ENCODE assay signal across 9 cellular contexts in genomic region chr6:5259428-5259827, GRCh38. TPM values are rescaled to one million over a fixed set of nuclear protein-coding genes. Genes with fewer than 3 reads are reported as not detected.
DNase-seq lines count a peak whose midpoint lies in the region; ATAC-seq, FAIRE-seq and TF ChIP-seq lines count a peak whose summit lies in the region.
"Had no signal": no experiment of that assay in that cellular context is flagged by ENCODE, and none has a peak within 500 bp of the region (broad histone marks: within the 10 kb centered on the region; RNA-seq: fewer than 3 reads in every experiment).

No MANE protein-coding gene starts in this region.

- no peak for ATAC-seq in GM21515 (IDR thresholded peaks at IDR 0.05; ENCODE audit: unreplicated experiment)

- H2BK12ac ChIP-seq in H1 (ENCODE audit: low read depth, low read length) = no peak overlapping the region

- no peak overlapping the region for H3K4ac ChIP-seq in H1 (replicated peaks; ENCODE audit: insufficient read length, low read depth, low read length)

- H3K79me1 ChIP-seq in H1 (ENCODE audit: low read depth, low read length) = peaks cover 6% of the 10 kb centered on the region; the same call in 1 of the 2 replicates

- H2AK5ac ChIP-seq in H1 (ENCODE audit: low read depth, low read length) = no peak overlapping the region

- no peaks in the 10 kb centered on the region for H3K9me3 Mint-ChIP-seq in Caco-2 (ENCODE audit: unreplicated experiment)

- H2BK120ac ChIP-seq in H1 (replicated peaks; ENCODE audit: low read depth, low read length) = no peak overlapping the region

- no peaks in the 10 kb centered on the region for H3K27me3 Mint-ChIP-seq in Caco-2 (ENCODE audit: insufficient read depth, unreplicated experiment)

- H3K27ac ChIP-seq in MM.1S (ENCODE audit: low read length) (peak overlapping the region; percentile 92; the same call in 1 of the 2 replicates), H1 (ENCODE audit: low read depth, low read length) (no peak overlapping the region), osteoblast (ENCODE audit: low read depth, low read length) (peak overlapping the region; percentile 97), small intestine (ENCODE audit: low read depth in 1 of 2, low read length in 1 of 2) (no peak overlapping the region)

- H4K20me1 ChIP-seq in MM.1S (ENCODE audit: insufficient read depth, low read length) (no peaks in the 10 kb centered on the region), H1 (replicated peaks in 1 of 2; ENCODE audit: control insufficient read depth in 1 of 2, insufficient read depth in 2 of 2, low read length in 2 of 2) (peaks cover 0 to 5% of the 10 kb centered on the region in 2 experiments), osteoblast (ENCODE audit: insufficient read depth, low read length) (no peaks in the 10 kb centered on the region)

- H4K8ac ChIP-seq in H1 (ENCODE audit: extremely low read depth, insufficient read depth, low read length) = no peak overlapping the region

- TF ChIP-seq RAD21 in H1 (IDR thresholded peaks at IDR 0.05 in 1 of 2, conservative IDR thresholded peaks at IDR 0.05 in 1 of 2; ENCODE audit: low read depth in 2 of 2, low read length in 2 of 2) = no peak

- H3K4me2 ChIP-seq in MM.1S (ENCODE audit: low read depth, low read length) (peak overlapping the region; percentile 84), H1 (ENCODE audit: insufficient read depth in 1 of 2, low read depth in 2 of 2, low read length in 2 of 2) (peak overlapping the region; percentile 84 to 91), osteoblast (ENCODE audit: insufficient read depth, low read length) (peak overlapping the region; percentile 99)

- 77% methylated on average over 3 of the region's 3 CpGs; no CpG with 5 or more reads in 1 of the 2 experiments for WGBS in H1 (ENCODE audit: extremely low coverage in 1 of 2, insufficient coverage in 1 of 2, insufficient read length in 1 of 2, insufficient replicate concordance in 2 of 2, low coverage in 1 of 2, low lambda C conversion rate in 2 of 2, missing lambda C conversion rate in 1 of 2), 2 experiments
- 67 to 80% (median 72%) methylated on average over 3 of the region's 3 CpGs for WGBS in small intestine, 3 donors

- no peak overlapping the region for H2AFZ ChIP-seq in MM.1S (ENCODE audit: low read length)
- no peak overlapping the region for H2AFZ ChIP-seq in H1 (ENCODE audit: low read length)
- H2AFZ ChIP-seq in osteoblast (ENCODE audit: low read length) = peak overlapping the region; percentile 92

- H3K79me2 ChIP-seq in MM.1S (ENCODE audit: low read length) (peaks cover 73% of the 10 kb centered on the region), H1 (ENCODE audit: control insufficient read depth in 1 of 2, insufficient read depth in 2 of 2, low read length in 2 of 2) (peaks cover 0 to 65% of the 10 kb centered on the region in 2 experiments; a peak in 2 of 4 replicates), osteoblast (ENCODE audit: insufficient read depth, low read length) (peaks cover 51% of the 10 kb centered on the region)

- FAIRE-seq in H1 (lab: Jason Lieb, UNC) (no peak), small intestine (lab: Jason Lieb, UNC) (no peak)

- H4K91ac ChIP-seq in H1 (replicated peaks; ENCODE audit: insufficient read length, low read length) = no peak overlapping the region

- CTCF ChIA-PET in Caco-2 (lab: Charles Lee) = no interaction called here
- CTCF ChIA-PET in H1 (lab: Charles Lee; ENCODE audit: partially characterized antibody) = no interaction called here

- H3K9me2 ChIP-seq in MM.1S (replicated peaks; ENCODE audit: insufficient read depth, low read length) = no peaks in the 10 kb centered on the region

- BruUV-seq in Caco-2 (replicated peaks; lab: Mats Ljungman, UMichigan) = TSS peak; percentile 39

- H2BK20ac ChIP-seq in H1 (ENCODE audit: low read length) = no peak overlapping the region

- peaks cover 5% of the 10 kb centered on the region; the same call in 1 of the 2 replicates for H3F3A ChIP-seq in MM.1S (ENCODE audit: insufficient read depth, low read length)

- H3K27me3 ChIP-seq in Caco-2 (replicated peaks; ENCODE audit: control insufficient read depth, insufficient read depth, low read length) = no peaks in the 10 kb centered on the region
- no peaks in the 10 kb centered on the region for H3K27me3 ChIP-seq in MM.1S (replicated peaks; ENCODE audit: insufficient read depth, low read length)
- no peaks in the 10 kb centered on the region for H3K27me3 ChIP-seq in H1 (replicated peaks in 1 of 4; ENCODE audit: control insufficient read depth in 3 of 4, extremely low read depth in 1 of 4, insufficient read depth in 3 of 4, low read length in 3 of 4)
- H3K27me3 ChIP-seq in osteoblast (ENCODE audit: insufficient read depth, low read length) = no peaks in the 10 kb centered on the region
- no peaks in the 10 kb centered on the region for H3K27me3 ChIP-seq in small intestine (ENCODE audit: control insufficient read depth in 2 of 2, insufficient read depth in 2 of 2, low read length in 2 of 2)

- intact Hi-C loops in Caco-2 (cut with micrococcal nuclease; ENCODE audit: unreplicated experiment) = no loop called here

- H3K9ac ChIP-seq in MM.1S (ENCODE audit: low read length) (peak overlapping the region; percentile 98; the same call in 1 of the 2 replicates), H1 (replicated peaks in 1 of 4; ENCODE audit: extremely low read depth in 1 of 4, low read depth in 3 of 4, low read length in 3 of 4) (peak overlapping the region in 1 of 4 experiments; percentile 41; a peak in 1 of 7 replicates)

- H3K4me3 Mint-ChIP-seq in Caco-2 (ENCODE audit: unreplicated experiment) = peak overlapping the region; percentile 91

- DNase-seq in Caco-2 (no peak), MM.1S (no peak), H1 (ENCODE audit: low read depth in 1 of 2, low spot score in 2 of 2) (no peak), osteoblast (ENCODE audit: insufficient read length, low spot score, missing footprints) (no peak), OCI-M2 (lab: John Stamatoyannopoulos, UW; ENCODE audit: unreplicated experiment) (no peak), NCI-H2227 treated with DMSO at 0.1 percent for 48 hours (lab: John Stamatoyannopoulos, UW) (no peak), small intestine (no peak)
- DNase-seq: NCI-H187 had no signal

- H2BK15ac ChIP-seq in H1 (ENCODE audit: low read length) = no peak overlapping the region

- no peak overlapping the region for H3K18ac ChIP-seq in H1 (ENCODE audit: extremely low read depth, low read length)

- H3K4me1 Mint-ChIP-seq in Caco-2 (ENCODE audit: low read depth, unreplicated experiment) = peaks cover 8% of the 10 kb centered on the region

- H3K27ac Mint-ChIP-seq in Caco-2 (ENCODE audit: unreplicated experiment) = peak overlapping the region; percentile 100

- POLR2A ChIA-PET in Caco-2 (lab: Charles Lee) (no interaction called here), H1 (lab: Charles Lee; ENCODE audit: partially characterized antibody) (interaction anchor here (0.6 to 2.6 kb wide), 14 partner anchors 8 to 148 kb away, joined by 3 to 13 read pairs (median 4); no protein-coding TSS in a partner anchor)

- H4K5ac ChIP-seq in H1 (ENCODE audit: insufficient read length, low read depth, low read length) = no peak overlapping the region

- TF ChIP-seq EP300 in H1 (IDR thresholded peaks at IDR 0.05; ENCODE audit: borderline replicate concordance in 1 of 2, low read depth in 2 of 2, low read length in 2 of 2) = no peak

- H3K36me3 ChIP-seq in Caco-2 (ENCODE audit: control insufficient read depth, insufficient read depth, low read length) (no peaks in the 10 kb centered on the region), MM.1S (replicated peaks; ENCODE audit: insufficient read depth, low read length) (no peaks in the 10 kb centered on the region; the same call in 1 of the 2 replicates), H1 (ENCODE audit: control insufficient read depth in 2 of 4, insufficient read depth in 4 of 4, low read length in 3 of 4) (peaks cover 0 to 9% (median 2%) of the 10 kb centered on the region in 4 experiments; a peak in 4 of 8 replicates), osteoblast (ENCODE audit: insufficient read depth, low read length) (no peaks in the 10 kb centered on the region), small intestine (ENCODE audit: control insufficient read depth in 2 of 2, insufficient read depth in 2 of 2, low read length in 2 of 2) (no peaks in the 10 kb centered on the region)

- no peak overlapping the region for H3K56ac ChIP-seq in H1 (replicated peaks; ENCODE audit: insufficient read length, low read depth, low read length)

- no peak overlapping the region for H3K23ac ChIP-seq in H1 (ENCODE audit: insufficient read length)

- H3K23me2 ChIP-seq in H1 (ENCODE audit: low read depth, low read length) = peaks cover 9% of the 10 kb centered on the region

- H3K14ac ChIP-seq in H1 (ENCODE audit: insufficient read length) = no peak overlapping the region

- H3K4me3 ChIP-seq in Caco-2 (ENCODE audit: low read depth, low read length) = peak overlapping the region; percentile 91
- H3K4me3 ChIP-seq in MM.1S (ENCODE audit: low read length) = peak overlapping the region; percentile 89
- H3K4me3 ChIP-seq in H1 (ENCODE audit: extremely low read depth in 1 of 4, insufficient read depth in 2 of 4, low read depth in 3 of 4, low read length in 4 of 4) = peak overlapping the region; percentile 73 to 92 (median 82); a peak in 7 of 8 replicates
- peak overlapping the region; percentile 84 for H3K4me3 ChIP-seq in osteoblast (ENCODE audit: insufficient read depth, low read length)
- no peak overlapping the region for H3K4me3 ChIP-seq in small intestine (ENCODE audit: low read depth in 1 of 2, low read length in 2 of 2)

- peaks cover 6% of the 10 kb centered on the region; the same call in 1 of the 2 replicates for H3K4me1 ChIP-seq in Caco-2
- H3K4me1 ChIP-seq in MM.1S (ENCODE audit: low read length) = peaks cover 14% of the 10 kb centered on the region
- peaks cover 0 to 1% (median 0%) of the 10 kb centered on the region in 4 experiments; a peak in 1 of 7 replicates for H3K4me1 ChIP-seq in H1 (replicated peaks in 1 of 4; ENCODE audit: control insufficient read depth in 3 of 4, insufficient read depth in 4 of 4, low read length in 3 of 4)
- H3K4me1 ChIP-seq in osteoblast (ENCODE audit: insufficient read depth, low read length) = peaks cover 15% of the 10 kb centered on the region
- H3K4me1 ChIP-seq in small intestine (ENCODE audit: control insufficient read depth in 2 of 2, insufficient read depth in 1 of 2, low read depth in 1 of 2, low read length in 1 of 2) = no peaks in the 10 kb centered on the region

- no peaks in the 10 kb centered on the region for H3K9me3 ChIP-seq in Caco-2
- no peaks in the 10 kb centered on the region for H3K9me3 ChIP-seq in MM.1S (replicated peaks; ENCODE audit: insufficient read depth, low read length)
- no peaks in the 10 kb centered on the region; a peak in 1 of 4 replicates for H3K9me3 ChIP-seq in H1 (ENCODE audit: insufficient read depth in 2 of 2, low read depth in 1 of 2, low read length in 1 of 2)
- no peaks in the 10 kb centered on the region for H3K9me3 ChIP-seq in osteoblast (ENCODE audit: low read depth, low read length)
- no peaks in the 10 kb centered on the region for H3K9me3 ChIP-seq in small intestine (ENCODE audit: control insufficient read depth, low read depth)

- H3K36me3 Mint-ChIP-seq in Caco-2 (ENCODE audit: insufficient read depth, unreplicated experiment) = peaks cover 21% of the 10 kb centered on the region

- no peak overlapping the region for H2BK5ac ChIP-seq in H1 (ENCODE audit: low read depth, low read length)

- TF ChIP-seq POLR2A in H1 (IDR thresholded peaks at IDR 0.05; ENCODE audit: control extremely low read depth in 1 of 2, low read depth in 2 of 2, low read length in 2 of 2) = no peak

- TF ChIP-seq CTCF in Caco-2 (IDR thresholded peaks at IDR 0.05; ENCODE audit: insufficient read depth in 1 of 2, low read depth in 1 of 2, low read length in 1 of 2, severe bottlenecking in 1 of 2, unreplicated experiment in 1 of 2) (no peak), MM.1S (IDR thresholded peaks at IDR 0.05; ENCODE audit: low read length) (no peak), H1 (IDR thresholded peaks at IDR 0.05; ENCODE audit: control extremely low read depth in 1 of 3, insufficient read depth in 1 of 3, low read depth in 1 of 3, low read length in 3 of 3) (no peak), osteoblast (IDR thresholded peaks at IDR 0.05; ENCODE audit: extremely low read depth, low read depth, low read length) (no peak)

RNA-seq across cellular contexts. Expression of gene LYRM4, which starts 1.3 kb away (rescaled TPM):
- 52.8 and 56.3 TPM in 2 replicates for total RNA-seq in Caco-2 (2022)
- total RNA-seq in H1 (2021; fragmentation: NEBNext Ultra II Directional; extraction: Animal tissue kit (Norgen Biotek cat#: 25700)) = 61.3 and 62.8 TPM in 2 replicates
- polyA plus RNA-seq in H1 (2011; rRNA removed) = 49.2 and 56.6 TPM in 2 replicates
- polyA plus RNA-seq in H1 (2011; cell fraction: cytosol; rRNA removed) = 50.9 TPM
- polyA plus RNA-seq in H1 (2011; cell fraction: nucleus; rRNA removed) = 34.2 TPM
- 51.0 to 69.7 TPM (median 53.0 TPM) in 4 replicates for polyA plus RNA-seq in H1 (2012, experiment 1 of 2)
- polyA plus RNA-seq in H1 (2012, experiment 2 of 2) = 48.4 TPM
- polyA plus RNA-seq in H1 (2013, experiment 1 of 2) = 34.7 TPM
- polyA plus RNA-seq in H1 (2013, experiment 2 of 2) = 36.1 TPM
- polyA minus RNA-seq in H1 (2011; rRNA and poly(A)+ RNA removed) = 46.9 and 49.6 TPM in 2 replicates
- polyA minus RNA-seq in H1 (2011; cell fraction: cytosol; rRNA and poly(A)+ RNA removed) = 24.0 TPM
- 17.9 TPM for polyA minus RNA-seq in H1 (2011; cell fraction: nucleus; rRNA and poly(A)+ RNA removed)
- 7.4 and 16.6 TPM in 2 replicates for total RNA-seq in osteoblast
- polyA plus RNA-seq in small intestine = 10 to 100 TPM in 1 of 3 donors, 1 to 10 TPM in 2; 6.5 to 20.2 (median 8.4) TPM

RNA-seq across cellular contexts. Expression of gene FARS2, which starts 1.9 kb away (rescaled TPM):
- total RNA-seq in Caco-2 (2022) (14.0 and 15.4 TPM in 2 replicates), osteoblast (25.9 and 29.7 TPM in 2 replicates)
- 14.0 and 14.4 TPM in 2 replicates for total RNA-seq in H1 (2021; fragmentation: NEBNext Ultra II Directional; extraction: Animal tissue kit (Norgen Biotek cat#: 25700))
- polyA plus RNA-seq in H1 (2011; rRNA removed) (11.7 and 13.3 TPM in 2 replicates), small intestine (10 to 100 TPM in 1 of 3 donors, 1 to 10 TPM in 2; 6.0 to 16.6 (median 8.1) TPM)
- 14.4 TPM for polyA plus RNA-seq in H1 (2011; cell fraction: cytosol; rRNA removed)
- polyA plus RNA-seq in H1 (2011; cell fraction: nucleus; rRNA removed) = 14.6 TPM
- polyA plus RNA-seq in H1 (2012, experiment 1 of 2) = 10.3 to 15.7 TPM (median 12.9 TPM) in 4 replicates
- 16.1 TPM for polyA plus RNA-seq in H1 (2012, experiment 2 of 2)
- polyA plus RNA-seq in H1 (2013, experiment 1 of 2) = 6.4 TPM
- 7.1 TPM for polyA plus RNA-seq in H1 (2013, experiment 2 of 2)
- 40.9 and 42.5 TPM in 2 replicates for polyA minus RNA-seq in H1 (2011; rRNA and poly(A)+ RNA removed)
- 8.9 TPM for polyA minus RNA-seq in H1 (2011; cell fraction: cytosol; rRNA and poly(A)+ RNA removed)
- polyA minus RNA-seq in H1 (2011; cell fraction: nucleus; rRNA and poly(A)+ RNA removed) = 51.6 TPM

Comparison
In these comparisons a context has a peak if more than half of its experiments do, and no peak if none do; other contexts are left out.
1. H3K4me3 ChIP-seq: peak in Caco-2 (single experiment), MM.1S (single experiment), H1 (4 of 4) and osteoblast (single experiment); none in small intestine (0 of 2).
2. H3K27ac ChIP-seq: peak in MM.1S (single experiment) and osteoblast (single experiment); none in H1 (single experiment) and small intestine (0 of 2).
3. Peak in every context shown above with its lines, with median percentiles within 50 percentile points of each other: H3K4me2 ChIP-seq.